10 cellular contexts compared by ENCODE assay signal in the genomic region with DNA sequence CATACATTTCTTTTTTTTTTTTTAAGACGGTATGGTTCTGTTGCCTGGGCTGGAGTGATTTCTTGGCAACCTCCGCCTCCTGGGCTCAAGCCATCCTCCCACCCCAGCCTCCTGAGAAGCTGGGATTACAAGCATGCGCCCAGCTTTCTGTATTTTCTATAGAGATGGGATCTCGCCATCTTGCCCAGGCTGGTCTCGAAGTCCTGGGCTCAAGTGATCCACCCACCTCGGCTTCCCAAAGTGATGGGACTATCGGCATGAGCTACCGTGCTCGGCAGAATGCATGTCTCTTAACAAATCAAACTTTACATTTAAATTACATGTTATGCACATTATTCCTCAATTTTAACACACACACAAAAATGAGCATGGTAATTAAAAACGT. TPM values are rescaled to one million over a fixed set of nuclear protein-coding genes. Genes with fewer than 3 reads are reported as not detected.
A peak's percentile ranks its signal among the peaks of the same experiment; 100 is the strongest.
DNase-seq lines count a peak whose midpoint lies in the region; ATAC-seq and TF ChIP-seq lines count a peak whose summit lies in the region.
"Had no signal": no experiment of that assay in that cellular context is flagged by ENCODE, and none has a peak within 500 bp of the region (broad histone marks: within the 10 kb centered on the region; RNA-seq: fewer than 3 reads in every experiment).

No MANE protein-coding gene starts in this region.

- peaks cover 45% of the 10 kb centered on the region for H3K4me1 Mint-ChIP-seq in activated naive CD4-positive, alpha-beta T cell treated with anti-CD3 and anti-CD28 coated beads for 36 hours (ENCODE audit: low read depth)
- peaks cover 33% of the 10 kb centered on the region for H3K4me1 Mint-ChIP-seq in activated CD8-positive, alpha-beta T cell treated with anti-CD3 and anti-CD28 coated beads for 36 hours (ENCODE audit: low read depth)

- H3K9me3 ChIP-seq in hepatocyte (ENCODE audit: low read depth) (no peaks in the 10 kb centered on the region), stomach (no peaks in the 10 kb centered on the region), Peyer's patch (no peaks in the 10 kb centered on the region)

- TF ChIP-seq POLR2A in stomach (IDR thresholded peaks at IDR 0.05) (no peak), Peyer's patch (IDR thresholded peaks at IDR 0.05) (no peak)

- 97% methylated on average over 10 of the region's 10 CpGs for WGBS in hepatocyte (ENCODE audit: low lambda C conversion rate, missing lambda C conversion rate)
- WGBS in stomach, 5 donors, result 78 to 87% (median 85%) methylated on average over 10 of the region's 10 CpGs

- no peak for ATAC-seq in activated CD8-positive, alpha-beta T cell treated with anti-CD3 and anti-CD28 coated beads for 36 hours

- no peaks in the 10 kb centered on the region for H3K36me3 ChIP-seq in hepatocyte (replicated peaks; ENCODE audit: insufficient read depth, low read depth)
- H3K36me3 ChIP-seq in stomach, result peaks cover 0 to 30% (median 24%) of the 10 kb centered on the region in 4 donors
- peaks cover 0 to 16% (median 0%) of the 10 kb centered on the region in 3 donors for H3K36me3 ChIP-seq in Peyer's patch

- POLR2A ChIA-PET in activated CD8-positive, alpha-beta T cell treated with anti-CD3 and anti-CD28 coated beads for 36 hours (lab: Charles Lee), result interaction anchor here (2.0 to 2.7 kb wide), 3 partner anchors 13 to 195 kb away, joined by 4 to 11 read pairs (median 6); no protein-coding TSS in a partner anchor

- peaks cover 25% of the 10 kb centered on the region for H3K36me3 Mint-ChIP-seq in activated naive CD4-positive, alpha-beta T cell treated with anti-CD3 and anti-CD28 coated beads for 36 hours (ENCODE audit: low read depth)
- H3K36me3 Mint-ChIP-seq in activated CD8-positive, alpha-beta T cell treated with anti-CD3 and anti-CD28 coated beads for 36 hours (ENCODE audit: low read depth), result peaks cover 24% of the 10 kb centered on the region

- H3K4me1 ChIP-seq in hepatocyte (ENCODE audit: insufficient read depth) (peaks cover 15% of the 10 kb centered on the region), stomach (peaks cover 23 to 69% (median 47%) of the 10 kb centered on the region in 4 donors), Peyer's patch (peaks cover 0 to 24% (median 8%) of the 10 kb centered on the region in 4 donors)

- H3K4me2 ChIP-seq in hepatocyte, result peak overlapping the region; percentile 93

- DNase-seq in activated naive CD4-positive, alpha-beta T cell treated with anti-CD3 and anti-CD28 coated beads for 36 hours, result no peak
- no peak for DNase-seq in activated naive CD4-positive, alpha-beta T cell treated with anti-CD3 and anti-CD28 coated beads, Interleukin-2, amount 50 U/mL, for 16 hours
- DNase-seq in activated CD8-positive, alpha-beta T cell treated with anti-CD3 and anti-CD28 coated beads for 36 hours, result no peak
- no peak for DNase-seq in hepatocyte (ENCODE audit: low spot score)
- DNase-seq in stomach, result no peak
- DNase-seq in SHP77 (lab: John Stamatoyannopoulos, UW), result no peak
- no peak for DNase-seq in Peyer's patch
- DNase-seq in NCI-H524 treated with DMSO at 0.1 percent for 48 hours (lab: John Stamatoyannopoulos, UW), result no peak
- DNase-seq: effector CD4-positive, alpha-beta T cell; NCI-H2107 had no signal

- H3K9me3 Mint-ChIP-seq in activated naive CD4-positive, alpha-beta T cell treated with anti-CD3 and anti-CD28 coated beads for 36 hours, result no peaks in the 10 kb centered on the region
- H3K9me3 Mint-ChIP-seq in activated CD8-positive, alpha-beta T cell treated with anti-CD3 and anti-CD28 coated beads for 36 hours, result no peaks in the 10 kb centered on the region

- CTCF ChIA-PET in activated naive CD4-positive, alpha-beta T cell treated with anti-CD3 and anti-CD28 coated beads for 36 hours (lab: Charles Lee), result interaction anchor here (1.0 to 1.2 kb wide), 2 partner anchors 16 to 70 kb away, joined by 3 to 5 read pairs; no protein-coding TSS in a partner anchor
- CTCF ChIA-PET in activated CD8-positive, alpha-beta T cell treated with anti-CD3 and anti-CD28 coated beads for 36 hours (lab: Charles Lee), result interaction anchor here (0.6 to 3.8 kb wide), 3 partner anchors 15 to 535 kb away, joined by 3 to 23 read pairs (median 3); no protein-coding TSS in a partner anchor

- H3K79me2 ChIP-seq in hepatocyte, result peaks cover 61% of the 10 kb centered on the region

- no peak for TF ChIP-seq EP300 in stomach (IDR thresholded peaks at IDR 0.05)

- H3K27me3 Mint-ChIP-seq in activated naive CD4-positive, alpha-beta T cell treated with anti-CD3 and anti-CD28 coated beads for 36 hours (ENCODE audit: low read depth), result no peaks in the 10 kb centered on the region
- H3K27me3 Mint-ChIP-seq in activated CD8-positive, alpha-beta T cell treated with anti-CD3 and anti-CD28 coated beads for 36 hours, result no peaks in the 10 kb centered on the region

- peak overlapping the region; percentile 96 for H3K27ac Mint-ChIP-seq in activated naive CD4-positive, alpha-beta T cell treated with anti-CD3 and anti-CD28 coated beads for 36 hours
- peak overlapping the region; percentile 94 for H3K27ac Mint-ChIP-seq in activated CD8-positive, alpha-beta T cell treated with anti-CD3 and anti-CD28 coated beads for 36 hours

- H3K27me3 ChIP-seq in hepatocyte (no peaks in the 10 kb centered on the region), stomach (no peaks in the 10 kb centered on the region), Peyer's patch (no peaks in the 10 kb centered on the region)

- H3K4me3 ChIP-seq in hepatocyte, result peak overlapping the region; percentile 88
- peak overlapping the region in 3 of 4 donors; percentile 66 to 88 (median 87) for H3K4me3 ChIP-seq in stomach
- H3K4me3 ChIP-seq in Peyer's patch, result peak overlapping the region in 2 of 4 donors; percentile 69 to 87

- H3K27ac ChIP-seq in hepatocyte (no peak overlapping the region), stomach (no peak overlapping the region), Peyer's patch (no peak overlapping the region)

- no peak overlapping the region for H2AFZ ChIP-seq in hepatocyte

- H4K20me1 ChIP-seq in hepatocyte (ENCODE audit: insufficient read depth, poor library complexity, severe bottlenecking), result peaks cover 6% of the 10 kb centered on the region

- peak overlapping the region; percentile 86 for H3K4me3 Mint-ChIP-seq in activated naive CD4-positive, alpha-beta T cell treated with anti-CD3 and anti-CD28 coated beads for 36 hours
- H3K4me3 Mint-ChIP-seq in activated CD8-positive, alpha-beta T cell treated with anti-CD3 and anti-CD28 coated beads for 36 hours, result peak overlapping the region; percentile 93

- intact Hi-C loops in activated naive CD4-positive, alpha-beta T cell treated with anti-CD3 and anti-CD28 coated beads for 36 hours (cut with micrococcal nuclease), result loop anchor here (5.0 kb wide), 1 partner anchor 125 kb away; the partner anchor contains the start of gene GMIP
- intact Hi-C loops in activated CD8-positive, alpha-beta T cell treated with anti-CD3 and anti-CD28 coated beads for 36 hours (cut with micrococcal nuclease), result no loop called here
- intact Hi-C loops in stomach (cut with DNase I; ENCODE audit: low total_unique reads), result no loop called here

- TF ChIP-seq CTCF in activated CD8-positive, alpha-beta T cell treated with anti-CD3 and anti-CD28 coated beads for 36 hours (IDR thresholded peaks at IDR 0.05), result no peak
- TF ChIP-seq CTCF in hepatocyte (IDR thresholded peaks at IDR 0.05; ENCODE audit: poor library complexity) (no peak), stomach (IDR thresholded peaks at IDR 0.05) (no peak), Peyer's patch (IDR thresholded peaks at IDR 0.05) (no peak)

- H3K9me2 ChIP-seq in hepatocyte (replicated peaks; ENCODE audit: insufficient read depth), result no peaks in the 10 kb centered on the region

RNA-seq across cellular contexts. Expression of gene NDUFA13, which starts 1.2 kb away (rescaled TPM):
- 100 to 1,000 TPM; 351 to 376 TPM for total RNA-seq in activated naive CD4-positive, alpha-beta T cell treated with anti-CD3 and anti-CD28 coated beads for 36 hours
- 100 to 1,000 TPM; 298 to 310 TPM for total RNA-seq in activated CD8-positive, alpha-beta T cell treated with anti-CD3 and anti-CD28 coated beads for 36 hours
- total RNA-seq in hepatocyte (46.3 and 80.4 TPM in 2 replicates), stomach (100 to 1,000 TPM in 1 of 5 donors, 10 to 100 TPM in 4; 24.5 to 204 (median 71.4) TPM), Peyer's patch (100 to 1,000 TPM in 3 of 4 donors, 10 to 100 TPM in 1; 40.7 to 188 (median 126) TPM)
- polyA plus RNA-seq in hepatocyte (598 and 615 TPM in 2 replicates), stomach (100 to 1,000 TPM; 258 to 367 (median 300) TPM)

RNA-seq across cellular contexts. Expression of gene TSSK6, which starts 1.9 kb away (rescaled TPM):
- 1 to 10 TPM; 4.5 TPM for total RNA-seq in activated naive CD4-positive, alpha-beta T cell treated with anti-CD3 and anti-CD28 coated beads for 36 hours
- 1 to 10 TPM; 3.4 to 4.9 TPM for total RNA-seq in activated CD8-positive, alpha-beta T cell treated with anti-CD3 and anti-CD28 coated beads for 36 hours
- total RNA-seq in hepatocyte, result 0.87 and 1.1 TPM in 2 replicates
- polyA plus RNA-seq in hepatocyte, result 1.3 TPM in 1 of 2 replicates, not detected in the other
- 10 to 100 TPM in 1 of 5 donors, 1 to 10 TPM in 3, not detected in 1; 2.0 to 31.7 (median 5.6) TPM for total RNA-seq in stomach
- polyA plus RNA-seq in stomach, result 1 to 10 TPM in 1 of 3 donors, under 1 TPM in 2; 0.93 to 2.0 (median 0.93) TPM
- total RNA-seq in Peyer's patch, result 10 to 100 TPM in 2 of 4 donors, 1 to 10 TPM in 2; 3.0 to 14.0 (median 10.0) TPM

RNA-seq across cellular contexts. Expression of gene YJEFN3, which starts 11.5 kb away (rescaled TPM):
- 1 to 10 TPM; 6.5 to 7.2 TPM for total RNA-seq in activated naive CD4-positive, alpha-beta T cell treated with anti-CD3 and anti-CD28 coated beads for 36 hours
- 1 to 10 TPM; 7.4 to 8.1 TPM for total RNA-seq in activated CD8-positive, alpha-beta T cell treated with anti-CD3 and anti-CD28 coated beads for 36 hours
- 0.72 and 3.0 TPM in 2 replicates for total RNA-seq in hepatocyte
- 12.5 and 14.0 TPM in 2 replicates for polyA plus RNA-seq in hepatocyte
- total RNA-seq in stomach, result 100 to 1,000 TPM in 1 of 5 donors, 1 to 10 TPM in 1, under 1 TPM in 3; 0.43 to 117 (median 0.92) TPM
- 10 to 100 TPM in 1 of 3 donors, 1 to 10 TPM in 2; 4.9 to 14.5 (median 5.2) TPM for polyA plus RNA-seq in stomach
- 1 to 10 TPM; 4.4 to 9.9 (median 5.6) TPM for total RNA-seq in Peyer's patch

RNA-seq across cellular contexts. Expression of gene CILP2, which starts 20.8 kb away (rescaled TPM):
- total RNA-seq in activated naive CD4-positive, alpha-beta T cell treated with anti-CD3 and anti-CD28 coated beads for 36 hours, result under 1 TPM; 0.14 to 0.22 TPM
- total RNA-seq in activated CD8-positive, alpha-beta T cell treated with anti-CD3 and anti-CD28 coated beads for 36 hours, result under 1 TPM; 0.31 to 0.32 TPM
- total RNA-seq in hepatocyte (5.4 and 5.7 TPM in 2 replicates), stomach (1 to 10 TPM in 1 of 5 donors, under 1 TPM in 2, not detected in 2; under 0.01 to 1.4 (median 0.73) TPM), Peyer's patch (not detected)
- polyA plus RNA-seq in hepatocyte (16.5 and 22.5 TPM in 2 replicates), stomach (under 1 TPM in 1 of 3 donors, not detected in 2; 0.05 TPM)
